33 cellular contexts compared by ENCODE assay signal in genomic region chr20:41984031-41984430, GRCh38.
DNase-seq lines count a peak whose midpoint lies in the region; ATAC-seq, FAIRE-seq and TF ChIP-seq lines count a peak whose summit lies in the region.
"Had no signal": no experiment of that assay in that cellular context is flagged by ENCODE, and none has a peak within 500 bp of the region (broad histone marks: within the 10 kb centered on the region; RNA-seq: fewer than 3 reads in every experiment).

No MANE protein-coding gene starts in this region.

- no peaks in the 10 kb centered on the region for H3K79me2 ChIP-seq in HepG2 (ENCODE audit: insufficient read depth, low read length)

- H3K4me2 ChIP-seq in HepG2 (ENCODE audit: low read depth, low read length), result no peak overlapping the region
- H3K4me2 ChIP-seq: BLaER1 treated with 17β-estradiol and CSF1 and Interleukin-3, amounts not matched to agents 10 nM and 100 nM; PC-9 had no signal

- TF ChIP-seq POLR2A in HepG2 (IDR thresholded peaks at IDR 0.05; ENCODE audit: insufficient read depth in 1 of 2, low read depth in 2 of 2, low read length in 2 of 2) (no peak), right lobe of liver (IDR thresholded peaks at IDR 0.05) (no peak)

- H3K27me3 ChIP-seq in HepG2 (ENCODE audit: control insufficient read depth in 1 of 2, insufficient read depth in 2 of 2, low read length in 2 of 2), result no peaks in the 10 kb centered on the region
- H3K27me3 ChIP-seq in right lobe of liver, result no peaks in the 10 kb centered on the region
- H3K27me3 ChIP-seq in CD8-positive, alpha-beta memory T cell (ENCODE audit: insufficient read depth, low read length, poor library complexity, severe bottlenecking), result no peaks in the 10 kb centered on the region
- H3K27me3 ChIP-seq: BLaER1 treated with 17β-estradiol and CSF1 and Interleukin-3, amounts not matched to agents 10 nM and 100 nM; body of pancreas had no signal

- POLR2A ChIA-PET in HepG2 (lab: Yijun Ruan, JAX), result no interaction called here
- POLR2A ChIA-PET in CD8-positive, alpha-beta memory T cell (lab: Charles Lee), result no interaction called here

- H3K27me3 Mint-ChIP-seq in stimulated activated naive B cell treated with anti-CD40 and anti-IgM and Interleukin-4, amounts not matched to agents 10 μg/mL and 1 μg/mL and 100 μg/mL, for 72 hours, result peaks cover 0 to 5% of the 10 kb centered on the region in 2 donors
- no peaks in the 10 kb centered on the region for H3K27me3 Mint-ChIP-seq in CD8-positive, alpha-beta memory T cell
- H3K27me3 Mint-ChIP-seq: activated naive CD4-positive, alpha-beta T cell treated with anti-CD3 and anti-CD28 coated beads, Interleukin-2, amount 10 ng/mL, durations not matched to agents 7 days and 5 days had no signal

- no peaks in the 10 kb centered on the region for H3K36me3 Mint-ChIP-seq in stimulated activated naive B cell treated with anti-CD40 and anti-IgM and Interleukin-4, amounts not matched to agents 10 μg/mL and 1 μg/mL and 100 μg/mL, for 72 hours
- no peaks in the 10 kb centered on the region for H3K36me3 Mint-ChIP-seq in CD8-positive, alpha-beta memory T cell
- H3K36me3 Mint-ChIP-seq: activated naive CD4-positive, alpha-beta T cell treated with anti-CD3 and anti-CD28 coated beads, Interleukin-2, amount 10 ng/mL, durations not matched to agents 7 days and 5 days had no signal

- H3K9me3 Mint-ChIP-seq in stimulated activated naive B cell treated with anti-CD40 and anti-IgM and Interleukin-4, amounts not matched to agents 10 μg/mL and 1 μg/mL and 100 μg/mL, for 72 hours, result peaks cover 4 to 5% of the 10 kb centered on the region in 2 donors
- peaks cover 0 to 6% (median 0%) of the 10 kb centered on the region in 5 donors for H3K9me3 Mint-ChIP-seq in CD8-positive, alpha-beta memory T cell
- H3K9me3 Mint-ChIP-seq: endodermal cell, neural crest cell had no signal

- WGBS in HepG2 (ENCODE audit: low lambda C conversion rate), result 11% methylated on average over 2 of the region's 2 CpGs
- WGBS in right lobe of liver (ENCODE audit: insufficient coverage, low coverage, low lambda C conversion rate, missing lambda C conversion rate), result 10% methylated on average over 1 of the region's 2 CpGs

- FAIRE-seq in HepG2 (lab: Jason Lieb, UNC), result no peak
- FAIRE-seq: G401.6, pancreas, urothelium cell line had no signal

- no peak overlapping the region for H3K4me3 ChIP-seq in HepG2 (replicated peaks in 1 of 3; ENCODE audit: insufficient read depth in 1 of 3, low read depth in 2 of 3, low read length in 3 of 3)
- H3K4me3 ChIP-seq in right lobe of liver, result no peak overlapping the region
- no peak overlapping the region for H3K4me3 ChIP-seq in CD8-positive, alpha-beta memory T cell (ENCODE audit: low read length)
- H3K4me3 ChIP-seq: BLaER1 treated with 17β-estradiol and CSF1 and Interleukin-3, amounts not matched to agents 10 nM and 100 nM; body of pancreas; pancreas; PC-9; skin epidermis; thoracic aorta had no signal

- no peak for TF ChIP-seq RAD21 in HepG2 (CRISPR knock-in tag; IDR thresholded peaks at IDR 0.05)

- H3K9ac ChIP-seq in HepG2 (ENCODE audit: insufficient read depth, low read depth, low read length), result no peak overlapping the region
- H3K9ac ChIP-seq: BLaER1 treated with 17β-estradiol and CSF1 and Interleukin-3, amounts not matched to agents 10 nM and 100 nM had no signal

- BruUV-seq in HepG2 (replicated peaks; lab: Mats Ljungman, UMichigan), result no TSS peak

- DNase-seq in HepG2 (ENCODE audit: low spot score) (no peak), right lobe of liver (no peak), DMS 273 treated with DMSO at 0.1 percent for 48 hours (lab: John Stamatoyannopoulos, UW) (no peak)
- no peak for DNase-seq in stimulated activated naive B cell treated with anti-CD40 and anti-IgM and Interleukin-4, amounts not matched to agents 10 μg/mL and 1 μg/mL and 100 μg/mL, for 72 hours
- DNase-seq in activated CD8-positive, alpha-beta memory T cell treated with anti-CD3 and anti-CD28 coated beads, Interleukin-2, amount 50 U/mL, for 48 hours, result no peak
- DNase-seq in CD8-positive, alpha-beta memory T cell, result no peak
- DNase-seq: activated CD4-positive, alpha-beta T cell treated with anti-CD3 and anti-CD28 coated beads, Interleukin-2, amount 50 U/mL, for 48 hours; activated naive CD4-positive, alpha-beta T cell treated with anti-CD3 and anti-CD28 coated beads, Interleukin-2, amount 10 ng/mL, durations not matched to agents 7 days and 5 days; body of pancreas; Caco-2; dermis blood vessel endothelial cell; DMS79; endodermal cell; glutamatergic neuron; Kasumi-1; NCI-H1417 treated with DMSO at 0.1 percent for 48 hours; NCI-H345; NCI-H69; pancreas; PC-9; SHP77; stimulated activated naive CD8-positive, alpha-beta T cell treated with anti-CD3 and anti-CD28 coated beads, Interleukin-15, Interleukin-2, amounts not matched to agents 100 U/mL and 50 U/mL, for 24 hours; T-helper 2 cell had no signal

- intact Hi-C loops in HepG2 (cut with micrococcal nuclease; ENCODE audit: unreplicated experiment), result no loop called here
- intact Hi-C loops in right lobe of liver (cut with DNase I), result loop anchor here in 1 of 2 donors (10.0 kb wide), 1 partner anchor 49 kb away; no protein-coding TSS in a partner anchor

- H3K9me3 ChIP-seq in HepG2 (ENCODE audit: low read length), result peaks cover 5% of the 10 kb centered on the region; the same call in 1 of the 2 replicates
- H3K9me3 ChIP-seq in right lobe of liver, result no peaks in the 10 kb centered on the region
- H3K9me3 ChIP-seq in CD8-positive, alpha-beta memory T cell (ENCODE audit: low read length), result no peaks in the 10 kb centered on the region
- H3K9me3 ChIP-seq: body of pancreas, pancreas, thoracic aorta had no signal

- no peaks in the 10 kb centered on the region for H3K4me1 Mint-ChIP-seq in stimulated activated naive B cell treated with anti-CD40 and anti-IgM and Interleukin-4, amounts not matched to agents 10 μg/mL and 1 μg/mL and 100 μg/mL, for 72 hours
- no peaks in the 10 kb centered on the region for H3K4me1 Mint-ChIP-seq in CD8-positive, alpha-beta memory T cell
- H3K4me1 Mint-ChIP-seq: activated naive CD4-positive, alpha-beta T cell treated with anti-CD3 and anti-CD28 coated beads, Interleukin-2, amount 10 ng/mL, durations not matched to agents 7 days and 5 days; endodermal cell; neural crest cell had no signal

- H2AFZ ChIP-seq in HepG2 (ENCODE audit: low read length), result no peak overlapping the region
- H2AFZ ChIP-seq: PC-9 had no signal

- CTCF ChIA-PET in HepG2 (lab: Yijun Ruan, JAX; ENCODE audit: low intra/inter-chr PET ratio, low total read pairs), result no interaction called here
- CTCF ChIA-PET in CD8-positive, alpha-beta memory T cell (lab: Charles Lee), result no interaction called here

- H3K36me3 ChIP-seq in HepG2 (replicated peaks in 1 of 2; ENCODE audit: control insufficient read depth in 1 of 2, insufficient read depth in 2 of 2, low read length in 2 of 2) (no peaks in the 10 kb centered on the region), right lobe of liver (no peaks in the 10 kb centered on the region)
- no peaks in the 10 kb centered on the region for H3K36me3 ChIP-seq in CD8-positive, alpha-beta memory T cell (ENCODE audit: insufficient read depth, low read length)
- H3K36me3 ChIP-seq: BLaER1 treated with 17β-estradiol and CSF1 and Interleukin-3, amounts not matched to agents 10 nM and 100 nM; pancreas; thoracic aorta had no signal

- TF ChIP-seq CTCF in HepG2 (CRISPR knock-in tag; IDR thresholded peaks at IDR 0.05) (no peak), right lobe of liver (IDR thresholded peaks at IDR 0.05) (no peak)

- no peaks in the 10 kb centered on the region for H4K20me1 ChIP-seq in HepG2 (ENCODE audit: insufficient read depth, low read length)
- H4K20me1 ChIP-seq: BLaER1 treated with 17β-estradiol and CSF1 and Interleukin-3, amounts not matched to agents 10 nM and 100 nM had no signal

- H3K27ac Mint-ChIP-seq in stimulated activated naive B cell treated with anti-CD40 and anti-IgM and Interleukin-4, amounts not matched to agents 10 μg/mL and 1 μg/mL and 100 μg/mL, for 72 hours, result no peak overlapping the region
- no peak overlapping the region for H3K27ac Mint-ChIP-seq in CD8-positive, alpha-beta memory T cell
- H3K27ac Mint-ChIP-seq: activated naive CD4-positive, alpha-beta T cell treated with anti-CD3 and anti-CD28 coated beads, Interleukin-2, amount 10 ng/mL, durations not matched to agents 7 days and 5 days; endodermal cell had no signal

- in situ Hi-C loops in HepG2 (cut with HindIII; ENCODE audit: extremely low pct_ligation_motif_present, low pct_unique_long_range_greater_than_20kb), result no loop called here

- TF ChIP-seq EP300 in HepG2 (IDR thresholded peaks at IDR 0.05; ENCODE audit: low read depth in 2 of 2, low read length in 2 of 2) (no peak), HepG2 (CRISPR knock-in tag; IDR thresholded peaks at IDR 0.05; ENCODE audit: borderline replicate concordance) (no peak)

- no peak overlapping the region for H3K27ac ChIP-seq in HepG2 (ENCODE audit: extremely low read length, insufficient read depth, low read length)
- no peak overlapping the region for H3K27ac ChIP-seq in right lobe of liver
- H3K27ac ChIP-seq in CD8-positive, alpha-beta memory T cell (ENCODE audit: low read depth, low read length), result no peak overlapping the region
- H3K27ac ChIP-seq: 22Rv1; BLaER1 treated with 17β-estradiol and CSF1 and Interleukin-3, amounts not matched to agents 10 nM and 100 nM; body of pancreas; pancreas; PC-9; skin epidermis; thoracic aorta had no signal

- no peak overlapping the region for H3K4me3 Mint-ChIP-seq in stimulated activated naive B cell treated with anti-CD40 and anti-IgM and Interleukin-4, amounts not matched to agents 10 μg/mL and 1 μg/mL and 100 μg/mL, for 72 hours
- no peak overlapping the region for H3K4me3 Mint-ChIP-seq in CD8-positive, alpha-beta memory T cell
- H3K4me3 Mint-ChIP-seq: activated naive CD4-positive, alpha-beta T cell treated with anti-CD3 and anti-CD28 coated beads, Interleukin-2, amount 10 ng/mL, durations not matched to agents 7 days and 5 days; endodermal cell; neural crest cell had no signal

- no peak for ATAC-seq in HepG2
- ATAC-seq in right lobe of liver, result no peak
- peak; percentile 64 for ATAC-seq in GM21619 (IDR thresholded peaks at IDR 0.05; ENCODE audit: unreplicated experiment)
- ATAC-seq in HG03354 (IDR thresholded peaks at IDR 0.05; ENCODE audit: poor library complexity, severe bottlenecking, unreplicated experiment), result peak; percentile 52
- ATAC-seq in stimulated activated naive B cell treated with anti-CD40 and anti-IgM and Interleukin-4, amounts not matched to agents 10 μg/mL and 1 μg/mL and 100 μg/mL, for 72 hours (replicated peaks), result peak; percentile 27 to 59
- ATAC-seq: body of pancreas; HCT116; pancreas; stimulated activated naive CD8-positive, alpha-beta T cell treated with anti-CD3 and anti-CD28 coated beads, Interleukin-15, Interleukin-2, amounts not matched to agents 100 U/mL and 50 U/mL, for 24 hours had no signal

- no peaks in the 10 kb centered on the region for H3K4me1 ChIP-seq in HepG2 (ENCODE audit: insufficient read depth, low read length)
- no peaks in the 10 kb centered on the region for H3K4me1 ChIP-seq in right lobe of liver
- H3K4me1 ChIP-seq in CD8-positive, alpha-beta memory T cell (ENCODE audit: insufficient read depth, low read length), result no peaks in the 10 kb centered on the region
- H3K4me1 ChIP-seq: BLaER1 treated with 17β-estradiol and CSF1 and Interleukin-3, amounts not matched to agents 10 nM and 100 nM; body of pancreas; Caco-2; pancreas had no signal

TF ChIP-seq in HepG2, 621 proteins besides CTCF, POLR2A, EP300 and RAD21 (continues in another document):
- TF ChIP-seq CREB1 (IDR thresholded peaks at IDR 0.05) (peak; percentile 52), CREB1 (CRISPR knock-in tag; IDR thresholded peaks at IDR 0.05) (no peak)

Comparison
In these comparisons a context has a peak if more than half of its experiments do, and no peak if none do; other contexts are left out.
1. ATAC-seq: peak in GM21619 (single experiment), HG03354 (single experiment) and stimulated activated naive B cell treated with anti-CD40 and anti-IgM and Interleukin-4, amounts not matched to agents 10 μg/mL and 1 μg/mL and 100 μg/mL, for 72 hours (2 of 2); none in HepG2 (single experiment) and right lobe of liver (0 of 4).